Comparison of ENCODE assay signal across 33 cellular contexts in the genomic region with DNA sequence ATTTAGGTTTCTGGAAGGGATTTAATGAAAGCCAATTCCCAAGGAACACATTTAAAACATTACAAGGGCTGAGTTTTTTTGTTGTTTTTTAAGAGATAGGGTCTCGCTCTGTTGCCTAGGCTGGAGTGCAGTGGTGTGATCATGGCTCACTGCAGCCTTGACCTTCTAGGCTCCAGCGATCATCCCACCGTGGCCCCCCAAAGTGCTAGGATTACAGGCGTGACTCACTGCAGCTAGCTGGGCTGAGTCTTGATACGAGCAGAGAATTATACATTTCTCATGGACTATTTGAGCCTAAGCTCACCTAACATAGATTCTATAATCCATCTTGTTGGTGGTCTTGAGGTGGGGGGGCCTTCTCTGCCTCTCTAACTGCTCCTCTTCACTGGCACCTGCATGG. TPM values are rescaled to one million over a fixed set of nuclear protein-coding genes. Genes with fewer than 3 reads are reported as not detected.
DNase-seq lines count a peak whose midpoint lies in the region; ATAC-seq and TF ChIP-seq lines count a peak whose summit lies in the region.
"Had no signal": no experiment of that assay in that cellular context is flagged by ENCODE, and none has a peak within 500 bp of the region (broad histone marks: within the 10 kb centered on the region; RNA-seq: fewer than 3 reads in every experiment).

No MANE protein-coding gene starts in this region.

- H3K4me1 ChIP-seq in H9 (ENCODE audit: insufficient read depth, low read length) (peaks cover 3% of the 10 kb centered on the region; the same call in 1 of the 2 replicates), tibial nerve (peaks cover 0 to 58% (median 12%) of the 10 kb centered on the region in 4 donors)
- H3K4me1 ChIP-seq: ascending aorta, colonic mucosa, pancreas, Peyer's patch had no signal

- TF ChIP-seq POLR2A in tibial nerve (IDR thresholded peaks at IDR 0.05) (no peak), GM18505 (IDR thresholded peaks at IDR 0.05; ENCODE audit: borderline replicate concordance, extremely low read depth, insufficient read depth, insufficient read length) (no peak)

- H4K5ac ChIP-seq in H9 (ENCODE audit: insufficient read length, low read depth, low read length) = no peak overlapping the region

- no peak overlapping the region for H2AFZ ChIP-seq in H9 (ENCODE audit: low read length)
- H2AFZ ChIP-seq: hepatocyte had no signal

- no peak overlapping the region for H2BK12ac ChIP-seq in H9 (ENCODE audit: insufficient read length, low read depth, low read length)

- H3K27ac Mint-ChIP-seq in H9 = peak overlapping the region in 2 of 3 experiments; percentile 72 to 77; a peak in 2 of 7 replicates
- peak overlapping the region; percentile 65 for H3K27ac Mint-ChIP-seq in endothelial cell (ENCODE audit: unreplicated experiment)
- peak overlapping the region; percentile 51 to 94 (median 91) for H3K27ac Mint-ChIP-seq in nephron
- H3K27ac Mint-ChIP-seq: activated naive CD8-positive, alpha-beta T cell treated with anti-CD3 and anti-CD28 coated beads, Interleukin-2, amount 10 ng/mL, durations not matched to agents 7 days and 5 days; IgD-negative memory B cell had no signal

- H3K27ac ChIP-seq in H9 (ENCODE audit: insufficient read length, low read depth, low read length) (no peak overlapping the region), tibial nerve (peak overlapping the region; percentile 5 to 74 (median 54))
- H3K27ac ChIP-seq: ascending aorta, cardiac muscle cell, colonic mucosa, epithelial cell of prostate, foreskin keratinocyte, hepatocyte, pancreas, Peyer's patch, VCaP had no signal

- no peak overlapping the region for H3K9ac ChIP-seq in H9 (ENCODE audit: extremely low read depth, insufficient read length, low read length)

- H3K27me3 ChIP-seq in H9 (ENCODE audit: insufficient read depth, low read length) (no peaks in the 10 kb centered on the region), tibial nerve (no peaks in the 10 kb centered on the region)
- H3K27me3 ChIP-seq: ascending aorta, cardiac muscle cell, colonic mucosa, foreskin keratinocyte, hepatocyte, pancreas, Peyer's patch had no signal

- no peaks in the 10 kb centered on the region for H3K27me3 Mint-ChIP-seq in H9 (ENCODE audit: low read depth)
- peaks cover 2% of the 10 kb centered on the region for H3K27me3 Mint-ChIP-seq in endothelial cell (ENCODE audit: unreplicated experiment)
- peaks cover 4% of the 10 kb centered on the region for H3K27me3 Mint-ChIP-seq in nephron (ENCODE audit: low read depth)
- H3K27me3 Mint-ChIP-seq: activated naive CD8-positive, alpha-beta T cell treated with anti-CD3 and anti-CD28 coated beads, Interleukin-2, amount 10 ng/mL, durations not matched to agents 7 days and 5 days; IgD-negative memory B cell had no signal

- DNase-seq in H9 (no peak), endothelial cell (ENCODE audit: low spot score) (no peak), tibial nerve (ENCODE audit: low spot score in 2 of 2) (no peak), DMS53 (lab: John Stamatoyannopoulos, UW) (no peak)
- DNase-seq: activated CD4-positive, alpha-beta T cell treated with anti-CD3 and anti-CD28 coated beads for 4 hours; activated effector memory CD4-positive, alpha-beta T cell treated with Interleukin-2 at 50 U/mL for 16 hours; activated naive CD8-positive, alpha-beta T cell treated with anti-CD3 and anti-CD28 coated beads, Interleukin-2, amount 10 ng/mL, durations not matched to agents 7 days and 5 days; colonic mucosa; COR-L47; DMS79; effector CD8-positive, alpha-beta T cell; foreskin keratinocyte; kidney glomerular epithelial cell; mucosa of descending colon; NCI-H1048; NCI-H446 treated with DMSO at 0.1 percent for 48 hours; NCI-H774; pancreas; Peyer's patch; SIG-M5; stimulated activated CD4-positive, alpha-beta T cell treated with anti-CD3 and anti-CD28 coated beads, Interleukin-1b, Interleukin-23, amount 100 ng/mL, for 48 hours; stimulated activated naive CD4-positive, alpha-beta T cell treated with Interleukin-2 at 50 U/mL for 16 hours; T-helper 9 cell had no signal

- H4K91ac ChIP-seq in H9 (ENCODE audit: insufficient read length, low read depth, low read length) = no peak overlapping the region

- no peak for TF ChIP-seq CTCF in H9 (conservative IDR thresholded peaks at IDR 0.05)
- TF ChIP-seq CTCF in endothelial cell (IDR thresholded peaks at IDR 0.05; ENCODE audit: unreplicated experiment) = no peak
- TF ChIP-seq CTCF in nephron (IDR thresholded peaks at IDR 0.05; ENCODE audit: unreplicated experiment in 3 of 3) = no peak
- TF ChIP-seq CTCF in tibial nerve (IDR thresholded peaks at IDR 0.05) = no peak

- H2BK20ac ChIP-seq in H9 (ENCODE audit: low read depth, low read length, poor library complexity, severe bottlenecking) = no peak overlapping the region

- no peak overlapping the region for H3K56ac ChIP-seq in H9 (ENCODE audit: insufficient read length, low read depth, low read length)

- no peak overlapping the region for H3K23ac ChIP-seq in H9 (ENCODE audit: insufficient read length, low read depth, low read length)

- no peaks in the 10 kb centered on the region for H3K23me2 ChIP-seq in H9 (ENCODE audit: insufficient read length, low read depth, low read length, poor library complexity, severe bottlenecking)

- no peak overlapping the region for H3K4me2 ChIP-seq in H9 (ENCODE audit: insufficient read depth, insufficient read length, low read length)
- H3K4me2 ChIP-seq: hepatocyte had no signal

- H3K36me3 Mint-ChIP-seq in H9 (ENCODE audit: insufficient read depth in 1 of 3, low read depth in 3 of 3) = peaks cover 0 to 4% (median 0%) of the 10 kb centered on the region in 3 experiments; a peak in 1 of 7 replicates
- H3K36me3 Mint-ChIP-seq in endothelial cell (ENCODE audit: low read depth, unreplicated experiment) = peaks cover 25% of the 10 kb centered on the region
- H3K36me3 Mint-ChIP-seq in nephron (ENCODE audit: low read depth) = no peaks in the 10 kb centered on the region

- no peak for ATAC-seq in GM18868 (IDR thresholded peaks at IDR 0.05; ENCODE audit: unreplicated experiment)
- no peak for ATAC-seq in GM18505 (IDR thresholded peaks at IDR 0.05; ENCODE audit: unreplicated experiment)
- ATAC-seq: foreskin keratinocyte, mucosa of descending colon, pancreas had no signal

- H2BK120ac ChIP-seq in H9 (ENCODE audit: low read depth, low read length, poor library complexity, severe bottlenecking) = no peak overlapping the region

- H3K9me3 ChIP-seq in H9 (ENCODE audit: control insufficient read depth, low read depth, low read length) (no peaks in the 10 kb centered on the region), tibial nerve (peaks cover 0 to 4% (median 0%) of the 10 kb centered on the region in 4 donors)
- H3K9me3 ChIP-seq: colonic mucosa, pancreas, Peyer's patch had no signal

- H3K18ac ChIP-seq in H9 (ENCODE audit: insufficient read length, low read depth, low read length) = no peak overlapping the region

- peaks cover 30 to 31% of the 10 kb centered on the region in 2 experiments for H3K4me1 Mint-ChIP-seq in H9
- peaks cover 55% of the 10 kb centered on the region for H3K4me1 Mint-ChIP-seq in endothelial cell (ENCODE audit: unreplicated experiment)
- H3K4me1 Mint-ChIP-seq in nephron = peaks cover 61% of the 10 kb centered on the region
- H3K4me1 Mint-ChIP-seq: IgD-negative memory B cell had no signal

- H2BK5ac ChIP-seq in H9 (ENCODE audit: insufficient read length, low read length) = no peak overlapping the region

- no peak overlapping the region for H3T11ph ChIP-seq in H9 (ENCODE audit: low read length)

- H3K4me3 Mint-ChIP-seq in H9 (no peak overlapping the region), endothelial cell (ENCODE audit: unreplicated experiment) (no peak overlapping the region), nephron (peak overlapping the region in 1 of 3 experiments; percentile 3)
- H3K4me3 Mint-ChIP-seq: activated naive CD8-positive, alpha-beta T cell treated with anti-CD3 and anti-CD28 coated beads, Interleukin-2, amount 10 ng/mL, durations not matched to agents 7 days and 5 days; IgD-negative memory B cell had no signal

- peaks cover 0 to 1% (median 0%) of the 10 kb centered on the region in 3 donors for H3K36me3 ChIP-seq in tibial nerve
- H3K36me3 ChIP-seq: ascending aorta, cardiac muscle cell, colonic mucosa, pancreas, Peyer's patch had no signal

- H3K79me1 ChIP-seq in H9 (ENCODE audit: insufficient read depth, low read depth, low read length, poor library complexity, severe bottlenecking) = no peaks in the 10 kb centered on the region

- no peak overlapping the region for H4K8ac ChIP-seq in H9 (replicated peaks; ENCODE audit: insufficient read length, low read depth, low read length)

- no peak overlapping the region for H3K4ac ChIP-seq in H9 (ENCODE audit: low read depth, low read length)

- TF ChIP-seq EP300 in tibial nerve (IDR thresholded peaks at IDR 0.05) = no peak

- no peak overlapping the region for H2BK15ac ChIP-seq in H9 (ENCODE audit: low read depth, low read length)

- no peaks in the 10 kb centered on the region for H4K20me1 ChIP-seq in H9 (ENCODE audit: control insufficient read depth, insufficient read depth, insufficient read length)

- H3K14ac ChIP-seq in H9 (ENCODE audit: insufficient read depth, low read length) = no peak overlapping the region

- WGBS in H9 (ENCODE audit: extremely low coverage, insufficient read length, low lambda C conversion rate) = no CpG with 5 or more reads among the region's 5 CpGs
- 70 to 91% methylated on average over 5 of the region's 5 CpGs for WGBS in tibial nerve, 2 donors

- no peak overlapping the region for H3K4me3 ChIP-seq in tibial nerve
- H3K4me3 ChIP-seq: ascending aorta, cardiac muscle cell, colonic mucosa, hepatocyte, lung, mucosa of descending colon, pancreas, Peyer's patch had no signal

- H3K79me2 ChIP-seq in H9 (ENCODE audit: insufficient read depth, low read length) = no peaks in the 10 kb centered on the region
- H3K79me2 ChIP-seq: hepatocyte had no signal

- H3K9me3 Mint-ChIP-seq in H9 (no peaks in the 10 kb centered on the region), endothelial cell (ENCODE audit: unreplicated experiment) (no peaks in the 10 kb centered on the region), nephron (peaks cover 5% of the 10 kb centered on the region)

- H2AK5ac ChIP-seq in H9 (ENCODE audit: insufficient read length, low read length) = no peak overlapping the region

RNA-seq across cellular contexts. Expression of gene DOCK9, which starts 37.5 kb away (rescaled TPM):
- total RNA-seq in H9 (2021) (19.0 and 23.0 TPM in 2 replicates), endothelial cell (ENCODE audit: unreplicated experiment) (339 TPM), tibial nerve (100 to 1,000 TPM; 147 to 258 (median 243) TPM)
